1 cellular context compared by ENCODE assay signal in genomic region chr11:126211236-126212088, GRCh38.
TF ChIP-seq lines count a peak whose summit lies in the region.

Gene FAM118B (plus strand): TSS chr11:126211782. CDS start chr11:126235002, 23,220 bp downstream.
Gene RPUSD4 (minus strand): TSS chr11:126211650. CDS start chr11:126211638, 12 bp downstream.

TF ChIP-seq in HepG2, 621 proteins besides CTCF, POLR2A, EP300 and RAD21 (continued from another document and continues in another):
- TF ChIP-seq REST (IDR thresholded peaks at IDR 0.05; ENCODE audit: borderline replicate concordance in 1 of 2, low read depth in 1 of 2, low read length in 2 of 2) (peak in 1 of 2 experiments; percentile 41; a peak in 1 of 4 replicates), SP4 (CRISPR knock-in tag; IDR thresholded peaks at IDR 0.05) (peak; percentile 91; the same call in 1 of the 2 replicates), ZNF543 (CRISPR knock-in tag; IDR thresholded peaks at IDR 0.05) (peak; percentile 63; the same call in 1 of the 2 replicates), FOXJ3 (CRISPR knock-in tag; IDR thresholded peaks at IDR 0.05; ENCODE audit: borderline replicate concordance) (peak; percentile 33; the same call in 1 of the 2 replicates), ZNF646 (CRISPR knock-in tag; IDR thresholded peaks at IDR 0.05) (no peak), ATF3 (CRISPR knock-in tag; IDR thresholded peaks at IDR 0.05) (no peak), SSRP1 (CRISPR knock-in tag; IDR thresholded peaks at IDR 0.05) (no peak), GLI4 (CRISPR knock-in tag; IDR thresholded peaks at IDR 0.05; ENCODE audit: borderline replicate concordance) (0 out of 2 replicates have a peak, but pooled peaks have one; percentile 17), SPEN (CRISPR knock-in tag; IDR thresholded peaks at IDR 0.05; ENCODE audit: low read depth) (peak; percentile 42; the same call in 1 of the 2 replicates), RFX5 (IDR thresholded peaks at IDR 0.05; ENCODE audit: low read depth, low read length) (no peak), ZNF33A (CRISPR knock-in tag; IDR thresholded peaks at IDR 0.05; ENCODE audit: borderline replicate concordance) (no peak), IRF9 (CRISPR knock-in tag; IDR thresholded peaks at IDR 0.05; ENCODE audit: borderline replicate concordance) (peak; percentile 13; the same call in 1 of the 2 replicates), PHB2 (IDR thresholded peaks at IDR 0.05; ENCODE audit: partially characterized antibody) (no peak), HNF4A (CRISPR knock-in tag; IDR thresholded peaks at IDR 0.05) (0 out of 2 replicates have a peak, but pooled peaks have one; percentile 14), NAIF1 (CRISPR knock-in tag; IDR thresholded peaks at IDR 0.05; ENCODE audit: borderline replicate concordance) (no peak), MLXIP (CRISPR knock-in tag; IDR thresholded peaks at IDR 0.05; ENCODE audit: borderline replicate concordance) (0 out of 2 replicates have a peak, but pooled peaks have one; percentile 55), ZNF556 (CRISPR knock-in tag; IDR thresholded peaks at IDR 0.05; ENCODE audit: borderline replicate concordance) (no peak; the same call in 1 of the 2 replicates), ZNF841 (CRISPR knock-in tag; IDR thresholded peaks at IDR 0.05; ENCODE audit: borderline replicate concordance) (no peak), ARID2 (CRISPR knock-in tag; IDR thresholded peaks at IDR 0.05; ENCODE audit: borderline replicate concordance) (no peak), HMGXB4 (CRISPR knock-in tag; IDR thresholded peaks at IDR 0.05; ENCODE audit: borderline replicate concordance in 1 of 2, low read depth in 1 of 2) (peak in 1 of 2 experiments; percentile 72; a peak in 3 of 4 replicates), ZNF143 (CRISPR knock-in tag; IDR thresholded peaks at IDR 0.05) (0 out of 2 replicates have a peak, but pooled peaks have one; percentile 75), ZMYM2 (CRISPR knock-in tag; IDR thresholded peaks at IDR 0.05) (no peak), HNRNPH1 (optimal IDR thresholded peaks at IDR 0.05; ENCODE audit: low read depth, low read length) (no peak), ZBTB2 (CRISPR knock-in tag; IDR thresholded peaks at IDR 0.05; ENCODE audit: low read depth) (no peak), ZNF549 (CRISPR knock-in tag; IDR thresholded peaks at IDR 0.05) (0 out of 2 replicates have a peak, but pooled peaks have one; percentile 31), BRF2 (CRISPR knock-in tag; IDR thresholded peaks at IDR 0.05) (no peak), SRF (IDR thresholded peaks at IDR 0.05; ENCODE audit: low read depth, low read length) (no peak), DRAP1 (CRISPR knock-in tag; IDR thresholded peaks at IDR 0.05) (peak; percentile 91), ZNF816 (CRISPR knock-in tag; IDR thresholded peaks at IDR 0.05; ENCODE audit: borderline replicate concordance) (no peak), ZNF747 (CRISPR knock-in tag; IDR thresholded peaks at IDR 0.05; ENCODE audit: borderline replicate concordance) (no peak), SMARCE1 (IDR thresholded peaks at IDR 0.05; ENCODE audit: borderline replicate concordance) (no peak), ZBTB49 (CRISPR knock-in tag; IDR thresholded peaks at IDR 0.05; ENCODE audit: borderline replicate concordance) (no peak), HNRNPK (IDR thresholded peaks at IDR 0.05; ENCODE audit: low read depth, low read length, poor library complexity, severe bottlenecking) (no peak)
